24 cellular contexts compared by ENCODE assay signal in the genomic region with DNA sequence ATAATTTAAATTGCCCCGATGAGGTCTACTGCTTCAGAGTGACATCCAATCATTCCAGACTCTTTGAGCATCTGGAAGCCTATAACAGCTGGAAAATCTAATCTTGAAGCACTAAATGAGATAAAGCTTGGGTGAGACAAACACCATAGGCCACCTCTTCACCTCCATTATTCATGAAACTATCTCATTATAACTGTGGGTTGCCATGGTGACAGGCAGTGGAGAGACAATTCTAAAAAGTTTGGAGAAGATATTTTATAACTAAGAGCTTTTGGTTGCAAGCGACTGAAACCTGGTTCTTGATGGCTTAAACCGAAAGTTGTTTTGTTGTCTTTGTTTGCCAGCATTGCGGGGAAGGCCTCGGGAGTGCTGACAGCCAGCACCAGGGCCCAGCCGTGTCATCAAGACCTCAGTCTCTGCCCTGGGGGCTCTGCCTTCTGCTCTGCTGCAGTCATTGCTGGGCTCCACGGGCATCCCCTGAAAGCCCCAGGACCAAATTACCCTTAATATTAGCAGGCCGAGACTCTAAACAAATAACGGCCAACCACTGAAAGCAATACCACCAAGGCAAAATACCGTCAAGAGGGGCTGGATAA.
"Had no signal": no experiment of that assay in that cellular context is flagged by ENCODE, and none has a peak within 500 bp of the region (broad histone marks: within the 10 kb centered on the region; RNA-seq: fewer than 3 reads in every experiment).

No MANE protein-coding gene starts in this region.

- H3K4me1 ChIP-seq: ascending aorta, breast epithelium, esophagus squamous epithelium, gastrocnemius medialis, right atrium auricular region, spleen, testis had no signal

- H3K4me3 ChIP-seq: ascending aorta, breast epithelium, dorsolateral prefrontal cortex, esophagus squamous epithelium, gastrocnemius medialis, mucosa of descending colon, right atrium auricular region, spleen, testis had no signal

- DNase-seq: activated CD4-positive, alpha-beta T cell treated with anti-CD3 and anti-CD28 coated beads for 1 hour; activated CD4-positive, alpha-beta T cell treated with anti-CD3 and anti-CD28 coated beads, Interleukin-2, amount 50 U/mL, for 1 hour; activated CD8-positive, alpha-beta T cell treated with anti-CD3 and anti-CD28 coated beads, Interleukin-2, amount 10 ng/mL, durations not matched to agents 7 days and 5 days; dorsolateral prefrontal cortex; esophagus squamous epithelium; gastrocnemius medialis; left cardiac atrium; mesenchymal stem cell; mucosa of descending colon; spleen; stimulated activated CD4-positive, alpha-beta T cell treated with anti-CD3 and anti-CD28 coated beads, Interleukin-4, amount 100 ng/mL, for 1 hour; stimulated activated naive CD4-positive, alpha-beta T cell; T-helper 9 cell; testis; trophoblast cell had no signal

- H3K9me3 Mint-ChIP-seq: activated naive CD4-positive, alpha-beta T cell treated with anti-CD3 and anti-CD28 coated beads, Interleukin-2, amount 50 U/mL, for 72 hours; activated T-helper 1 cell treated with anti-CD3 and anti-CD28 coated beads, Interleukin-12 subunit alpha, Interleukin-12 subunit beta, Interleukin-2, Interleukin-4 antibody, amounts not matched to agents 30 ng/mL and 10 ng/mL and 1 ng/mL, durations not matched to agents 14 hours and 24 hours and 36 hours; central memory CD8-positive, alpha-beta T cell had no signal

- H3K4me3 Mint-ChIP-seq: activated CD8-positive, alpha-beta T cell treated with anti-CD3 and anti-CD28 coated beads, Interleukin-2, amount 10 ng/mL, durations not matched to agents 7 days and 5 days; activated T-helper 1 cell treated with anti-CD3 and anti-CD28 coated beads, Interleukin-12 subunit alpha, Interleukin-12 subunit beta, Interleukin-2, Interleukin-4 antibody, amounts not matched to agents 30 ng/mL and 10 ng/mL and 1 ng/mL, durations not matched to agents 14 hours and 24 hours and 36 hours; central memory CD8-positive, alpha-beta T cell had no signal

- H3K4me1 Mint-ChIP-seq: central memory CD8-positive, alpha-beta T cell had no signal

- H3K36me3 Mint-ChIP-seq: activated naive CD4-positive, alpha-beta T cell treated with anti-CD3 and anti-CD28 coated beads, Interleukin-2, amount 50 U/mL, for 72 hours had no signal

- H3K36me3 ChIP-seq: ascending aorta, breast epithelium, esophagus squamous epithelium, gastrocnemius medialis, right atrium auricular region, spleen had no signal

- FAIRE-seq: colon, islet of Langerhans had no signal

- H3K27ac Mint-ChIP-seq: activated CD8-positive, alpha-beta T cell treated with anti-CD3 and anti-CD28 coated beads, Interleukin-2, amount 10 ng/mL, durations not matched to agents 7 days and 5 days; activated naive CD4-positive, alpha-beta T cell treated with anti-CD3 and anti-CD28 coated beads, Interleukin-2, amount 50 U/mL, for 72 hours; activated T-helper 1 cell treated with anti-CD3 and anti-CD28 coated beads, Interleukin-12 subunit alpha, Interleukin-12 subunit beta, Interleukin-2, Interleukin-4 antibody, amounts not matched to agents 30 ng/mL and 10 ng/mL and 1 ng/mL, durations not matched to agents 14 hours and 24 hours and 36 hours; progenitor cell of endocrine pancreas had no signal

- ATAC-seq: activated CD8-positive, alpha-beta T cell treated with anti-CD3 and anti-CD28 coated beads, Interleukin-2, amount 10 ng/mL, durations not matched to agents 7 days and 5 days; activated naive CD4-positive, alpha-beta T cell treated with anti-CD3 and anti-CD28 coated beads, Interleukin-2, amount 50 U/mL, for 72 hours; gastrocnemius medialis; left cardiac atrium; mucosa of descending colon had no signal

- H3K27me3 ChIP-seq: ascending aorta, right atrium auricular region, testis had no signal

- H3K27ac ChIP-seq: ascending aorta, breast epithelium, dorsolateral prefrontal cortex, esophagus squamous epithelium, gastrocnemius medialis, right atrium auricular region, spleen, testis had no signal

- H3K9me3 ChIP-seq: ascending aorta, esophagus squamous epithelium, gastrocnemius medialis, mucosa of descending colon, right atrium auricular region, spleen, testis had no signal
